Comparison of ENCODE assay signal across 13 cellular contexts in the genomic region with DNA sequence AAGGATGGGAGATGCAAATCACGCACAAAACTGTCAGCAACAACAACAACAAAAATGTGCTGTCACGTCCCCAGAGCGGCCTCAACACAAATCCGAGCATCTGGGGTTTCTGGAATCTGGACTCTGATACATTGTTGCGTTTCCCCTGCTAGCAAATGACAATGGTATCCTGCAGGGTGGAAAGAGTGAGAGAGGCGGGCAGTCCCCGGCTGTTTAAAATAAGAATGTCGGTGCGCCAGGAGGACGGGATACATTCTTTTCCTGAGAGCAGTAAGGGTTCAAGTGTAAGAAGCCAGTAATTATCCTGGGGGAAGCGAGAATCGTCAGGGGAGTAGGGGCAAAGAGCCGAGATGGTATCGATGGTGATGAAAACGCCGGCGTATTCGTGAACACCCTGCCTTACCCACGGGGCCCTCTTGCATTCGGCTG.
DNase-seq lines count a peak whose midpoint lies in the region; ATAC-seq, FAIRE-seq and TF ChIP-seq lines count a peak whose summit lies in the region.
"Had no signal": no experiment of that assay in that cellular context is flagged by ENCODE, and none has a peak within 500 bp of the region (broad histone marks: within the 10 kb centered on the region; RNA-seq: fewer than 3 reads in every experiment).

No MANE protein-coding gene starts in this region.

- H3K4me1 Mint-ChIP-seq in astrocyte (ENCODE audit: low read depth, unreplicated experiment) = no peaks in the 10 kb centered on the region

- FAIRE-seq in HepG2 (lab: Jason Lieb, UNC) (no peak), astrocyte (lab: Jason Lieb, UNC) (no peak), frontal cortex (lab: Jason Lieb, UNC) (no peak)

- no peaks in the 10 kb centered on the region for H3K36me3 ChIP-seq in HepG2 (replicated peaks in 1 of 2; ENCODE audit: control insufficient read depth in 1 of 2, insufficient read depth in 2 of 2, low read length in 2 of 2)
- no peaks in the 10 kb centered on the region for H3K36me3 ChIP-seq in right lobe of liver
- no peaks in the 10 kb centered on the region for H3K36me3 ChIP-seq in astrocyte (ENCODE audit: insufficient read depth, low read length)

- intact Hi-C loops in HepG2 (cut with micrococcal nuclease; ENCODE audit: unreplicated experiment) (no loop called here), right lobe of liver (cut with DNase I) (no loop called here)

- BruUV-seq in HepG2 (replicated peaks; lab: Mats Ljungman, UMichigan) = no TSS peak

- H3K4me2 ChIP-seq in HepG2 (ENCODE audit: low read depth, low read length) (0 out of 2 replicates have a peak overlapping the region, but pooled peaks have one; percentile 36), astrocyte (ENCODE audit: low read length) (peak overlapping the region; percentile 87)

- H3K27ac ChIP-seq in HepG2 (ENCODE audit: extremely low read length, insufficient read depth, low read length) (no peak overlapping the region), right lobe of liver (no peak overlapping the region), astrocyte (ENCODE audit: low read depth, low read length) (no peak overlapping the region)

- CTCF ChIA-PET in HepG2 (lab: Yijun Ruan, JAX; ENCODE audit: low intra/inter-chr PET ratio, low total read pairs) = no interaction called here

- WGBS in HepG2 (ENCODE audit: low lambda C conversion rate) = 5% methylated on average over 20 of the region's 20 CpGs
- 9% methylated on average over 20 of the region's 20 CpGs for WGBS in right lobe of liver (ENCODE audit: insufficient coverage, low coverage, low lambda C conversion rate, missing lambda C conversion rate)

- DNase-seq in HepG2 (ENCODE audit: low spot score) (no peak), right lobe of liver (no peak), astrocyte (ENCODE audit: low read depth) (no peak), left kidney (ENCODE audit: low read depth, low spot score) (peak; percentile 47), foreskin melanocyte (no peak), NCI-H446 (lab: John Stamatoyannopoulos, UW) (no peak), GM10266 (ENCODE audit: extremely low spot score) (no peak), frontal cortex (ENCODE audit: low spot score in 2 of 2) (no peak)
- DNase-seq: erythroblast; hippocampal formation; NCI-H510A treated with DMSO at 0.1 percent for 48 hours; stimulated activated CD4-positive, alpha-beta T cell treated with anti-CD3 and anti-CD28 coated beads, Interleukin-12 subunit alpha, Interleukin-12 subunit beta, amount 100 ng/mL, for 4 hours; substantia nigra had no signal

- H3K9me3 ChIP-seq in HepG2 (ENCODE audit: low read length) (no peaks in the 10 kb centered on the region), right lobe of liver (no peaks in the 10 kb centered on the region), astrocyte (ENCODE audit: insufficient read depth, low read depth, low read length) (no peaks in the 10 kb centered on the region)

- no peak overlapping the region for H3K9ac ChIP-seq in HepG2 (ENCODE audit: insufficient read depth, low read depth, low read length)
- peak overlapping the region; percentile 72 for H3K9ac ChIP-seq in astrocyte (ENCODE audit: low read length)

- H3K79me2 ChIP-seq in HepG2 (ENCODE audit: insufficient read depth, low read length) = no peaks in the 10 kb centered on the region
- H3K79me2 ChIP-seq in astrocyte (ENCODE audit: insufficient read depth, low read length) = no peaks in the 10 kb centered on the region

- H2AFZ ChIP-seq in HepG2 (ENCODE audit: low read length) (no peak overlapping the region), astrocyte (ENCODE audit: low read depth, low read length) (peak overlapping the region; percentile 91)

- H4K20me1 ChIP-seq in HepG2 (ENCODE audit: insufficient read depth, low read length) (no peaks in the 10 kb centered on the region), astrocyte (ENCODE audit: insufficient read depth, low read length) (no peaks in the 10 kb centered on the region)

- ATAC-seq in HepG2 (peak; percentile 62), right lobe of liver (no peak)

- H3K27ac Mint-ChIP-seq in astrocyte (ENCODE audit: unreplicated experiment) = no peak overlapping the region

- POLR2A ChIA-PET in HepG2 (lab: Yijun Ruan, JAX) = no interaction called here

- no peak for TF ChIP-seq RAD21 in HepG2 (CRISPR knock-in tag; IDR thresholded peaks at IDR 0.05)

- H3K27me3 Mint-ChIP-seq in astrocyte (ENCODE audit: low read depth, unreplicated experiment) = peaks cover 8% of the 10 kb centered on the region

- in situ Hi-C loops in HepG2 (cut with HindIII; ENCODE audit: extremely low pct_ligation_motif_present, low pct_unique_long_range_greater_than_20kb) = no loop called here

- H3K4me3 ChIP-seq in HepG2 (replicated peaks in 1 of 3; ENCODE audit: insufficient read depth in 1 of 3, low read depth in 2 of 3, low read length in 3 of 3) (no peak overlapping the region), right lobe of liver (no peak overlapping the region), astrocyte (ENCODE audit: insufficient read depth, low read depth, low read length) (peak overlapping the region; percentile 50)

- H3K4me1 ChIP-seq in HepG2 (ENCODE audit: insufficient read depth, low read length) = no peaks in the 10 kb centered on the region
- H3K4me1 ChIP-seq in right lobe of liver = no peaks in the 10 kb centered on the region
- H3K4me1 ChIP-seq in astrocyte (ENCODE audit: insufficient read depth, low read length) = peaks cover 6% of the 10 kb centered on the region

- TF ChIP-seq EP300 in HepG2 (IDR thresholded peaks at IDR 0.05; ENCODE audit: low read depth in 2 of 2, low read length in 2 of 2) = no peak
- no peak for TF ChIP-seq EP300 in HepG2 (CRISPR knock-in tag; IDR thresholded peaks at IDR 0.05; ENCODE audit: borderline replicate concordance)

- H3K27me3 ChIP-seq in HepG2 (ENCODE audit: control insufficient read depth in 1 of 2, insufficient read depth in 2 of 2, low read length in 2 of 2) = no peaks in the 10 kb centered on the region
- no peaks in the 10 kb centered on the region for H3K27me3 ChIP-seq in right lobe of liver
- H3K27me3 ChIP-seq in astrocyte (ENCODE audit: insufficient read depth, low read length) = no peaks in the 10 kb centered on the region

- TF ChIP-seq POLR2A in HepG2 (IDR thresholded peaks at IDR 0.05; ENCODE audit: insufficient read depth in 1 of 2, low read depth in 2 of 2, low read length in 2 of 2) (no peak), right lobe of liver (IDR thresholded peaks at IDR 0.05) (no peak)

- H3K36me3 Mint-ChIP-seq in astrocyte (ENCODE audit: low read depth, unreplicated experiment) = no peaks in the 10 kb centered on the region

- peaks cover 1% of the 10 kb centered on the region for H3K9me3 Mint-ChIP-seq in astrocyte (ENCODE audit: unreplicated experiment)

- H3K4me3 Mint-ChIP-seq in astrocyte (ENCODE audit: unreplicated experiment) = peak overlapping the region; percentile 31

- TF ChIP-seq CTCF in HepG2 (CRISPR knock-in tag; IDR thresholded peaks at IDR 0.05) (no peak), right lobe of liver (IDR thresholded peaks at IDR 0.05) (no peak), astrocyte (IDR thresholded peaks at IDR 0.05; ENCODE audit: insufficient read depth, low read depth, low read length) (no peak), GM10266 (IDR thresholded peaks at IDR 0.05; ENCODE audit: control insufficient read depth, insufficient read depth, low read depth, missing control alignments) (no peak)

TF ChIP-seq in HepG2, 621 proteins besides CTCF, POLR2A, EP300 and RAD21:
- no peak for TF ChIP-seq SOX6 (IDR thresholded peaks at IDR 0.05)
- 0 out of 2 replicates have a peak, but pooled peaks have one; percentile 17 for TF ChIP-seq SOX6 (CRISPR knock-in tag; IDR thresholded peaks at IDR 0.05)
- TF ChIP-seq SALL1 (CRISPR knock-in tag; IDR thresholded peaks at IDR 0.05) = no peak
